In genomic region chr12:95470300-95470699, GRCh38 we compare ENCODE assay signal across 25 cellular contexts.
"Had no signal": no experiment of that assay in that cellular context is flagged by ENCODE, and none has a peak within 500 bp of the region (broad histone marks: within the 10 kb centered on the region; RNA-seq: fewer than 3 reads in every experiment).

No MANE protein-coding gene starts in this region.

- DNase-seq: activated CD4-positive, alpha-beta memory T cell treated with anti-CD3 and anti-CD28 coated beads for 36 hours; activated CD4-positive, alpha-beta T cell treated with anti-CD3 and anti-CD28 coated beads, Interleukin-2, amount 10 ng/mL, durations not matched to agents 24 days and 14 days; activated CD4-positive, CD25-positive, alpha-beta regulatory T cell treated with anti-CD3 and anti-CD28 coated beads, Interleukin-2, amount 50 U/mL, for 72 hours; activated CD8-positive, alpha-beta memory T cell treated with anti-CD3 and anti-CD28 coated beads, Interleukin-2, amount 50 U/mL, for 48 hours; activated gamma-delta T cell; activated naive CD4-positive, alpha-beta T cell treated with anti-CD3 and anti-CD28 coated beads, Interleukin-2, amount 50 U/mL, for 16 hours; activated T-cell treated with anti-CD3 and anti-CD28 coated beads, Interleukin-2, amount 50 U/mL, for 24 hours; amniotic stem cell; central memory CD4-positive, alpha-beta T cell; esophagus squamous epithelium; kidney glomerular epithelial cell; left lung; lower lobe of right lung; mesenchymal stem cell; ovary; psoas muscle; stimulated activated CD4-positive, alpha-beta T cell treated with anti-CD3 and anti-CD28 coated beads, Interleukin-1b, Interleukin-23, amount 100 ng/mL, for 48 hours; stimulated activated naive B cell treated with anti-CD40 and anti-IgM and Interleukin-4, amounts not matched to agents 10 μg/mL and 1 μg/mL and 100 μg/mL, for 72 hours; T-helper 1 cell; tibial artery; WERI-Rb-1 had no signal

- ATAC-seq: left lung; lower lobe of right lung; psoas muscle; stimulated activated naive B cell treated with anti-CD40 and anti-IgM and Interleukin-4, amounts not matched to agents 10 μg/mL and 1 μg/mL and 100 μg/mL, for 72 hours had no signal

- H3K4me2 ChIP-seq: smooth muscle cell had no signal

- H3K9me3 Mint-ChIP-seq: activated CD4-positive, alpha-beta memory T cell treated with anti-CD3 and anti-CD28 coated beads for 36 hours; activated CD4-positive, alpha-beta T cell treated with anti-CD3 and anti-CD28 coated beads, Interleukin-2, amount 10 ng/mL, durations not matched to agents 24 days and 14 days; activated T-cell treated with anti-CD3 and anti-CD28 coated beads, Interleukin-2, amount 50 U/mL, for 24 hours; nephron; stimulated activated naive B cell treated with anti-CD40 and anti-IgM and Interleukin-4, amounts not matched to agents 10 μg/mL and 1 μg/mL and 100 μg/mL, for 72 hours had no signal

- H3K4me3 ChIP-seq: esophagus squamous epithelium, left lung, lower lobe of right lung, ovary, psoas muscle, right atrium auricular region, smooth muscle cell, suprapubic skin, tibial artery had no signal

- H3K4me3 Mint-ChIP-seq: activated CD4-positive, alpha-beta memory T cell treated with anti-CD3 and anti-CD28 coated beads for 36 hours; activated CD4-positive, alpha-beta T cell treated with anti-CD3 and anti-CD28 coated beads, Interleukin-2, amount 10 ng/mL, durations not matched to agents 24 days and 14 days; activated T-cell treated with anti-CD3 and anti-CD28 coated beads, Interleukin-2, amount 50 U/mL, for 24 hours; nephron; stimulated activated naive B cell treated with anti-CD40 and anti-IgM and Interleukin-4, amounts not matched to agents 10 μg/mL and 1 μg/mL and 100 μg/mL, for 72 hours had no signal

- H3K27me3 Mint-ChIP-seq: activated CD4-positive, alpha-beta memory T cell treated with anti-CD3 and anti-CD28 coated beads for 36 hours; activated CD4-positive, alpha-beta T cell treated with anti-CD3 and anti-CD28 coated beads, Interleukin-2, amount 10 ng/mL, durations not matched to agents 24 days and 14 days; activated T-cell treated with anti-CD3 and anti-CD28 coated beads, Interleukin-2, amount 50 U/mL, for 24 hours had no signal

- H3K36me3 ChIP-seq: esophagus squamous epithelium, left lung, lower lobe of right lung, ovary, right atrium auricular region, suprapubic skin, tibial artery had no signal

- H3K9me3 ChIP-seq: esophagus squamous epithelium, left lung, lower lobe of right lung, ovary, psoas muscle, right atrium auricular region, suprapubic skin, tibial artery had no signal

- H3K27me3 ChIP-seq: esophagus squamous epithelium, left lung, ovary, right atrium auricular region, suprapubic skin, tibial artery had no signal

- H3K27ac Mint-ChIP-seq: activated CD4-positive, alpha-beta memory T cell treated with anti-CD3 and anti-CD28 coated beads for 36 hours; activated CD4-positive, alpha-beta T cell treated with anti-CD3 and anti-CD28 coated beads, Interleukin-2, amount 10 ng/mL, durations not matched to agents 24 days and 14 days; activated T-cell treated with anti-CD3 and anti-CD28 coated beads, Interleukin-2, amount 50 U/mL, for 24 hours; nephron; stimulated activated naive B cell treated with anti-CD40 and anti-IgM and Interleukin-4, amounts not matched to agents 10 μg/mL and 1 μg/mL and 100 μg/mL, for 72 hours had no signal

- H3K27ac ChIP-seq: esophagus squamous epithelium, left lung, lower lobe of right lung, ovary, psoas muscle, right atrium auricular region, suprapubic skin, tibial artery, WERI-Rb-1 had no signal
